In genomic region chr11:65422633-65423515, GRCh38 we compare ENCODE assay signal across 8 cellular contexts. TPM values are rescaled to one million over a fixed set of nuclear protein-coding genes. Genes with fewer than 3 reads are reported as not detected.
DNase-seq lines count a peak whose midpoint lies in the region; ATAC-seq and TF ChIP-seq lines count a peak whose summit lies in the region.

TSS of gene NEAT1 (plus strand) at chr11:65422798.

- H3K9me3 Mint-ChIP-seq in memory B cell, result no peaks in the 10 kb centered on the region

- POLR2A ChIA-PET in activated CD8-positive, alpha-beta memory T cell treated with anti-CD3 and anti-CD28 coated beads for 36 hours (lab: Charles Lee), result interaction anchor here (0.6 to 17.5 kb wide), 19 partner anchors 11 to 1984 kb away, joined by 3 to 2088 read pairs (median 5); partner anchors contain the start of genes FRMD8, MALAT1, PCNX3 and POLA2

- no peaks in the 10 kb centered on the region for H3K27me3 Mint-ChIP-seq in memory B cell

- peak within 1 kb of the TSS; percentile 100 for H3K27ac Mint-ChIP-seq in memory B cell

- H3K4me3 Mint-ChIP-seq in memory B cell, result peak within 1 kb of the TSS; percentile 94

- TF ChIP-seq CTCF in HFF-Myc (IDR thresholded peaks at IDR 0.05; ENCODE audit: low read depth, low read length, missing control alignments), result no peak

- peaks cover 17% of the 10 kb centered on the region for H3K36me3 Mint-ChIP-seq in memory B cell

- peak; percentile 2 for ATAC-seq in memory B cell (ENCODE audit: low read depth)

- DNase-seq in Ammon's horn (ENCODE audit: low spot score) (peak; percentile 95), HFF-Myc (ENCODE audit: extremely low read depth, low read depth) (peak; percentile 89), NOMO-1 treated with DMSO at 0.1 percent for 48 hours (lab: John Stamatoyannopoulos, UW; ENCODE audit: unreplicated experiment) (peak; percentile 84), memory B cell (ENCODE audit: low spot score in 2 of 2) (peak; percentile 87 to 90), D341Med (ENCODE audit: low spot score) (no peak)
- DNase-seq in effector CD8-positive, alpha-beta T cell (lab: John Stamatoyannopoulos, UW), result peak; percentile 74
- DNase-seq in stimulated activated CD8-positive, alpha-beta memory T cell treated with anti-CD3 and anti-CD28 coated beads, Interleukin-12 subunit alpha, Interleukin-12 subunit beta, amount 100 ng/mL, for 1 hour (ENCODE audit: low read depth), result peak; percentile 95

- peak within 1 kb of the TSS; percentile 74 for H3K4me3 ChIP-seq in HFF-Myc (replicated peaks; ENCODE audit: low read depth, low read length)

- peaks cover 66% of the 10 kb centered on the region for H3K4me1 Mint-ChIP-seq in memory B cell

- CTCF ChIA-PET in activated CD8-positive, alpha-beta memory T cell treated with anti-CD3 and anti-CD28 coated beads for 36 hours (lab: Charles Lee), result interaction anchor here (0.6 to 20.0 kb wide), 2 partner anchors 83 to 88 kb away, joined by 3 to 423 read pairs; partner anchors contain the start of gene MALAT1

RNA-seq across cellular contexts. Expression of gene NEAT1, which starts in this region (rescaled TPM):
- 100 to 1,000 TPM; 282 to 294 TPM for total RNA-seq in activated CD8-positive, alpha-beta memory T cell treated with anti-CD3 and anti-CD28 coated beads for 36 hours
